ENCODE assay signal across 22 cellular contexts in genomic region chr12:132079190-132079589, GRCh38.
DNase-seq lines count a peak whose midpoint lies in the region; ATAC-seq, FAIRE-seq and TF ChIP-seq lines count a peak whose summit lies in the region.
"Had no signal": no experiment of that assay in that cellular context is flagged by ENCODE, and none has a peak within 500 bp of the region (broad histone marks: within the 10 kb centered on the region; RNA-seq: fewer than 3 reads in every experiment).

No MANE protein-coding gene starts in this region.

- no peak for TF ChIP-seq RAD21 in GM12878 (IDR thresholded peaks at IDR 0.05; ENCODE audit: insufficient read depth, low read depth, low read length)

- H4K20me1 ChIP-seq in GM12878 (ENCODE audit: control insufficient read depth, insufficient read depth): no peaks in the 10 kb centered on the region

- DNase-seq in activated effector memory CD4-positive, alpha-beta T cell treated with anti-CD3 and anti-CD28 coated beads, Interleukin-2, amount 50 U/mL, for 16 hours: peak; percentile 16
- DNase-seq in activated effector memory CD4-positive, alpha-beta T cell treated with Interleukin-2 at 50 U/mL for 16 hours: no peak
- DNase-seq in GM12878 (ENCODE audit: low read depth, low spot score) (no peak), glutamatergic neuron (no peak), uterus (peak in 1 of 2 donors; percentile 63), left lobe of liver (ENCODE audit: low spot score) (no peak), endothelial cell (ENCODE audit: low spot score) (no peak), globus pallidus (ENCODE audit: low spot score) (no peak)
- DNase-seq: ACHN; CD4-positive, alpha-beta T cell; H7; Karpas-422; NCI-H1092 treated with DMSO at 0.1 percent for 48 hours; NCI-H1436; NCI-H187; NCI-H524; NCI-H774 had no signal

- peaks cover 5% of the 10 kb centered on the region for H3K4me1 Mint-ChIP-seq in glutamatergic neuron (ENCODE audit: low read depth, unreplicated experiment)
- peaks cover 9% of the 10 kb centered on the region for H3K4me1 Mint-ChIP-seq in endothelial cell (ENCODE audit: unreplicated experiment)

- POLR2A ChIA-PET in GM12878 (lab: Charles Lee): no interaction called here

- H3K4me3 Mint-ChIP-seq in glutamatergic neuron (ENCODE audit: unreplicated experiment): no peak overlapping the region
- H3K4me3 Mint-ChIP-seq in endothelial cell (ENCODE audit: unreplicated experiment): no peak overlapping the region
- H3K4me3 Mint-ChIP-seq: CD4-positive, alpha-beta T cell had no signal

- H3K9me3 ChIP-seq in GM12878 (replicated peaks; ENCODE audit: control insufficient read depth, insufficient read depth, low read length): no peaks in the 10 kb centered on the region
- no peaks in the 10 kb centered on the region for H3K9me3 ChIP-seq in uterus
- H3K9me3 ChIP-seq: BLaER1 treated with 17β-estradiol and CSF1 and Interleukin-3, amounts not matched to agents 10 nM and 100 nM had no signal

- H3K4me2 ChIP-seq in GM12878 (ENCODE audit: control insufficient read depth, insufficient read depth): no peak overlapping the region
- H3K4me2 ChIP-seq: BLaER1 treated with 17β-estradiol and CSF1 and Interleukin-3, amounts not matched to agents 10 nM and 100 nM had no signal

- TF ChIP-seq EP300 in GM12878 (IDR thresholded peaks at IDR 0.05; ENCODE audit: borderline replicate concordance in 1 of 2, control insufficient read depth in 1 of 2, low read depth in 2 of 2, low read length in 2 of 2): no peak

- peaks cover 7 to 12% of the 10 kb centered on the region in 2 experiments for H3K36me3 ChIP-seq in GM12878 (ENCODE audit: control insufficient read depth in 2 of 2, insufficient read depth in 2 of 2, low read length in 1 of 2)
- no peaks in the 10 kb centered on the region for H3K36me3 ChIP-seq in uterus

- WGBS in GM12878 (ENCODE audit: insufficient coverage, insufficient replicate concordance, low lambda C conversion rate, missing lambda C conversion rate): 99% methylated on average over 8 of the region's 8 CpGs

- H3K27ac ChIP-seq in GM12878 (ENCODE audit: control insufficient read depth, insufficient read depth): no peak overlapping the region
- H3K27ac ChIP-seq in uterus: peak overlapping the region; percentile 11 to 61
- H3K27ac ChIP-seq: 22Rv1; BLaER1 treated with 17β-estradiol and CSF1 and Interleukin-3, amounts not matched to agents 10 nM and 100 nM had no signal

- CTCF ChIA-PET in GM12878 (lab: Yijun Ruan, JAX): no interaction called here

- peaks cover 2% of the 10 kb centered on the region for H3K9me3 Mint-ChIP-seq in glutamatergic neuron (ENCODE audit: unreplicated experiment)
- peaks cover 3% of the 10 kb centered on the region for H3K9me3 Mint-ChIP-seq in endothelial cell (ENCODE audit: unreplicated experiment)
- H3K9me3 Mint-ChIP-seq: CD4-positive, alpha-beta T cell had no signal

- H3K27me3 ChIP-seq in GM12878 (replicated peaks in 1 of 2; ENCODE audit: control insufficient read depth in 2 of 2, insufficient read depth in 2 of 2, low read length in 1 of 2) (no peaks in the 10 kb centered on the region), uterus (no peaks in the 10 kb centered on the region)
- H3K27me3 ChIP-seq: BLaER1 treated with 17β-estradiol and CSF1 and Interleukin-3, amounts not matched to agents 10 nM and 100 nM had no signal

- RAD21 ChIA-PET in GM12878 (lab: Charles Lee; ENCODE audit: unreplicated experiment): no interaction called here

- H2AFZ ChIP-seq in GM12878 (ENCODE audit: control insufficient read depth, low read depth, low read length): no peak overlapping the region

- no peak overlapping the region for H3K9ac ChIP-seq in GM12878 (ENCODE audit: control insufficient read depth, insufficient read depth, low read length)
- H3K9ac ChIP-seq: BLaER1 treated with 17β-estradiol and CSF1 and Interleukin-3, amounts not matched to agents 10 nM and 100 nM had no signal

- intact Hi-C loops in GM12878 (cut with micrococcal nuclease; ENCODE audit: unreplicated experiment): no loop called here
- intact Hi-C loops in uterus (cut with DNase I; ENCODE audit: low total_unique reads): no loop called here

- no peaks in the 10 kb centered on the region for H3K79me2 ChIP-seq in GM12878 (ENCODE audit: control insufficient read depth, insufficient read depth, low read length)

- no peak for TF ChIP-seq CTCF in GM12878 (IDR thresholded peaks at IDR 0.05 in 2 of 3, conservative IDR thresholded peaks at IDR 0.05 in 1 of 3; ENCODE audit: control insufficient read depth in 2 of 3, extremely low read depth in 1 of 3, insufficient read depth in 1 of 3, low read depth in 3 of 3, low read length in 3 of 3)
- no peak for TF ChIP-seq CTCF in glutamatergic neuron (IDR thresholded peaks at IDR 0.05; ENCODE audit: partially characterized antibody, unreplicated experiment)
- no peak for TF ChIP-seq CTCF in uterus (IDR thresholded peaks at IDR 0.05)
- TF ChIP-seq CTCF in endothelial cell (IDR thresholded peaks at IDR 0.05; ENCODE audit: unreplicated experiment): no peak

- FAIRE-seq in GM12878 (lab: Jason Lieb, UNC): no peak
- FAIRE-seq: D721Med, GM18507, RCC 7860 had no signal

- peaks cover 6% of the 10 kb centered on the region for H3K36me3 Mint-ChIP-seq in glutamatergic neuron (ENCODE audit: unreplicated experiment)
- peaks cover 34% of the 10 kb centered on the region for H3K36me3 Mint-ChIP-seq in endothelial cell (ENCODE audit: low read depth, unreplicated experiment)

- TF ChIP-seq POLR2A in GM12878 (IDR thresholded peaks at IDR 0.05; ENCODE audit: low read depth, low read length) (no peak), uterus (IDR thresholded peaks at IDR 0.05) (no peak)

- in situ Hi-C loops in GM12878 (cut with MboI): no loop called here

- H3K4me1 ChIP-seq in GM12878 (ENCODE audit: control insufficient read depth, insufficient read depth, low read length) (no peaks in the 10 kb centered on the region), uterus (peaks cover 0 to 5% of the 10 kb centered on the region in 2 donors)

- H3K27me3 Mint-ChIP-seq in glutamatergic neuron (ENCODE audit: unreplicated experiment) (peaks cover 2% of the 10 kb centered on the region), endothelial cell (ENCODE audit: unreplicated experiment) (peaks cover 5% of the 10 kb centered on the region)
- H3K27me3 Mint-ChIP-seq: CD4-positive, alpha-beta T cell had no signal

- BruUV-seq in GM12878 (replicated peaks; lab: Mats Ljungman, UMichigan): TSS peak; percentile 38

- no peak for ATAC-seq in GM12878
- ATAC-seq in left lobe of liver: no peak

- H3K27ac Mint-ChIP-seq in glutamatergic neuron (ENCODE audit: unreplicated experiment): peak overlapping the region; percentile 18
- H3K27ac Mint-ChIP-seq in endothelial cell (ENCODE audit: unreplicated experiment): no peak overlapping the region
- H3K27ac Mint-ChIP-seq: CD4-positive, alpha-beta T cell had no signal

- SMC1A ChIA-PET in GM12878 (lab: Charles Lee; ENCODE audit: uncharacterized antibody, unreplicated experiment): no interaction called here

- no peak overlapping the region for H3K4me3 ChIP-seq in GM12878
- no peak overlapping the region for H3K4me3 ChIP-seq in uterus
- H3K4me3 ChIP-seq: BLaER1 treated with 17β-estradiol and CSF1 and Interleukin-3, amounts not matched to agents 10 nM and 100 nM had no signal

TF ChIP-seq in GM12878, 131 proteins besides CTCF, POLR2A, EP300 and RAD21 (continues in another document):
- no peak for TF ChIP-seq IKZF1 (conservative IDR thresholded peaks at IDR 0.05)
- TF ChIP-seq KAT2A (conservative IDR thresholded peaks at IDR 0.05; ENCODE audit: control insufficient read depth, low read depth, low read length): no peak
- no peak for TF ChIP-seq YBX1 (IDR thresholded peaks at IDR 0.05)
- TF ChIP-seq PAX5 (IDR thresholded peaks at IDR 0.05; ENCODE audit: borderline replicate concordance, low read depth, low read length): no peak
- no peak for TF ChIP-seq WRNIP1 (IDR thresholded peaks at IDR 0.05; ENCODE audit: borderline replicate concordance, low read depth, low read length)
- no peak for TF ChIP-seq ASH2L (IDR thresholded peaks at IDR 0.05; ENCODE audit: borderline replicate concordance, low read depth)
- TF ChIP-seq PBX3 (IDR thresholded peaks at IDR 0.05; ENCODE audit: insufficient replicate concordance, low read depth, low read length): no peak
- no peak for TF ChIP-seq ATF3 (IDR thresholded peaks at IDR 0.05; ENCODE audit: borderline replicate concordance, extremely low read depth, low read depth, low read length)
- TF ChIP-seq USF2 (IDR thresholded peaks at IDR 0.05; ENCODE audit: borderline replicate concordance, low read depth, low read length): no peak
- TF ChIP-seq NFIC (IDR thresholded peaks at IDR 0.05; ENCODE audit: low read depth, low read length): no peak
